ENCODE assay signal across 1 cellular context in the genomic region with DNA sequence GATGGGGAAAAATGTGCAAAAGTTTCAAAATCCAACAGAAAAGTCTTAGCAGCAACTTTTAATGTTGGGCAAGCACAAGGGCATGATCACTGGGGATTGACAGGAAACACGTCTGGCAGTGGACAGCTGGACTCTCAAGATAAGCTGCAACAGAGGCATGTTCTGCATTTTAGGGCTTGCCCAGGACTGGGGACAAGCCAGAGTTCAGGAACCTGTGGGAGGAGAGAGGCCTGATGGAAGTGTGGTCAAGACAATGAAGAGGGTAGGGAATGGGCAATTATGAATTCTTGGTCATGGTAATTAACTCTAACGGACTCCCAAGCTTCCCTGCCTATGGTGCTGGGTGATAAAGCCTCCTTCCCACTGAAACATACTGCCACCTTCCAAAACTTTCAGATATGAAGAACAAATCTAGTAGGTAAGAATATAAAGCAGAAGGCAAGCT.
TF ChIP-seq lines count a peak whose summit lies in the region.

No MANE protein-coding gene starts in this region.

TF ChIP-seq in K562, 482 proteins besides CTCF, POLR2A, EP300 and RAD21 (continued from another document and continues in another):
- TF ChIP-seq NCOA1 (IDR thresholded peaks at IDR 0.05; ENCODE audit: low read depth): peak; percentile 81
- TF ChIP-seq ZNF695 (CRISPR knock-in tag; IDR thresholded peaks at IDR 0.05): no peak
- no peak for TF ChIP-seq NCOA4 (IDR thresholded peaks at IDR 0.05; ENCODE audit: partially characterized antibody)
- TF ChIP-seq SNIP1 (IDR thresholded peaks at IDR 0.05; ENCODE audit: low read depth): no peak
- TF ChIP-seq, protein P1, sequence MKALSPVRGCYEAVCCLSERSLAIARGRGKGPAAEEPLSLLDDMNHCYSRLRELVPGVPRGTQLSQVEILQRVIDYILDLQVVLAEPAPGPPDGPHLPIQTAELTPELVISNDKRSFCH (CRISPR knock-in tag; IDR thresholded peaks at IDR 0.05): no peak
- TF ChIP-seq, protein P1 (tag; IDR thresholded peaks at IDR 0.05): peak; percentile 73; the same call in 1 of the 2 replicates
- 0 out of 2 replicates have a peak, but pooled peaks have one; percentile 71 for TF ChIP-seq TCF7 (IDR thresholded peaks at IDR 0.05; ENCODE audit: borderline replicate concordance)
- TF ChIP-seq, protein P2, sequence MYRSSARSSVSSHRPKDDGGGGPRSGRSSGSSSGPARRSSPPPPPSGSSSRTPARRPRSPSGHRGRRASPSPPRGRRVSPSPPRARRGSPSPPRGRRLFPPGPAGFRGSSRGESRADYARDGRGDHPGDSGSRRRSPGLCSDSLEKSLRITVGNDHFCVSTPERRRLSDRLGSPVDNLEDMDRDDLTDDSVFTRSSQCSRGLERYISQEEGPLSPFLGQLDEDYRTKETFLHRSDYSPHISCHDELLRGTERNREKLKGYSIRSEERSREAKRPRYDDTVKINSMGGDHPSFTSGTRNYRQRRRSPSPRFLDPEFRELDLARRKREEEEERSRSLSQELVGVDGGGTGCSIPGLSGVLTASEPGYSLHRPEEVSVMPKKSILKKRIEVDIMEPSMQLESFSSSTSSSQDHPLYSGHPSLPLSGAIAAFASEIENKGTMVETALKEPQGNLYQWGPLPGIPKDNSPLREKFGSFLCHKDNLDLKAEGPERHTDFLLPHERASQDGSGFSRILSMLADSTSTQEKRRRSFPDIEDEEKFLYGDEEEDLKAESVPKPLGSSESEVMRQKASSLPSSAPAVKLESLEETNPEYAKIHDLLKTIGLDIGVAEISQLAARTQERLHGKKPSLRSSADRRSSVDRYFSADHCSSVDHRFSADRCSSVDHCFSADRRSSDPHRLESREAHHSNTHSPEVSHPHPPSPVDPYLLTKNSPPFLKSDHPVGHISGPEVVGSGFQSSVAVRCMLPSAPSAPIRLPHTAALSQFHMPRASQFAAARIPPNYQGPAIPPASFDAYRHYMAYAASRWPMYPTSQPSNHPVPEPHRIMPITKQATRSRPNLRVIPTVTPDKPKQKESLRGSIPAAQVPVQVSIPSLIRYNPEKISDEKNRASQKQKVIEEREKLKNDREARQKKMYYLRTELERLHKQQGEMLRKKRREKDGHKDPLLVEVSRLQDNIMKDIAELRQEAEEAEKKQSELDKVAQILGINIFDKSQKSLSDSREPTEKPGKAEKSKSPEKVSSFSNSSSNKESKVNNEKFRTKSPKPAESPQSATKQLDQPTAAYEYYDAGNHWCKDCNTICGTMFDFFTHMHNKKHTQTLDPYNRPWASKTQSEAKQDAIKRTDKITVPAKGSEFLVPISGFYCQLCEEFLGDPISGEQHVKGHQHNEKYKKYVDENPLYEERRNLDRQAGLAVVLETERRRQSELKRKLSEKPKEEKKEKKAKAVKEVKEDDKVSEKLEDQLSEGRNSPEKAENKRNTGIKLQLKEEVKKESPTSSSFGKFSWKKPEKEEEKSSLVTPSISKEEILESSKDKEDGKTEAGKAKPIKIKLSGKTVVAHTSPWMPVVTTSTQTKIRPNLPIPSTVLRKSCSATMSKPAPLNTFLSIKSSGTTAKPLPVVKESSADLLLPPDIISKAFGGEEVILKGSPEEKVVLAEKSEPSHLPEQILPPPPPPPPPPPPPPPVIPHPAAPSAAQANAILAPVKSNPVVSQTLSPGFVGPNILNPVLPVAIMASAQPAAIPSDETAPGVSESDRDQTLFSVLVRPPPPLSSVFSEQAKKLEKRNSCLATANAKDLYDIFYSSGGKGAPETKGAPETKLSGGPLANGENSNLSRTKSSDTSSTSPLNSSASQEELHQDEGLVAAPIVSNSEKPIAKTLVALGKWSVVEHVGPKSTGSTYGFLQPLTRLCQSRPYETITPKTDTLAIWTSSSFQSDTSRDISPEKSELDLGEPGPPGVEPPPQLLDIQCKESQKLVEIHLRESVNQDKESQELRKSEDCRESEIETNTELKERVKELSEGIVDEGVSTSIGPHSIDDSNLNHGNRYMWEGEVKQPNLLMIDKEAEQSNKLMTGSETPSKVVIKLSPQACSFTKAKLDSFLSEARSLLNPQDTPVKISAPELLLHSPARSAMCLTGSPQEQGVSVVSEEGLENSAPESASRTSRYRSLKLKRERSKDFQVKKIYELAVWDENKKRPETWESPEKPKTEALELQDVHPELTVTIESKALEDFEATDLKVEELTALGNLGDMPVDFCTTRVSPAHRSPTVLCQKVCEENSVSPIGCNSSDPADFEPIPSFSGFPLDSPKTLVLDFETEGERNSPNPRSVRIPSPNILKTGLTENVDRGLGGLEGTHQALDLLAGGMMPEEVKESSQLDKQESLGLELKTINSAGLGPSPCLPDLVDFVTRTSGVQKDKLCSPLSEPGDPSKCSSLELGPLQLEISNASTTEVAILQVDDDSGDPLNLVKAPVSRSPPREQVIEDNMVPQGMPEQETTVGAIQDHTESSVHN (IDR thresholded peaks at IDR 0.05; ENCODE audit: borderline replicate concordance in 1 of 2, low read depth in 1 of 2): no peak
- TF ChIP-seq NCOR1 (IDR thresholded peaks at IDR 0.05): peak; percentile 94
- TF ChIP-seq CXXC5 (CRISPR knock-in tag; IDR thresholded peaks at IDR 0.05): peak; percentile 76
- TF ChIP-seq, protein P3, sequence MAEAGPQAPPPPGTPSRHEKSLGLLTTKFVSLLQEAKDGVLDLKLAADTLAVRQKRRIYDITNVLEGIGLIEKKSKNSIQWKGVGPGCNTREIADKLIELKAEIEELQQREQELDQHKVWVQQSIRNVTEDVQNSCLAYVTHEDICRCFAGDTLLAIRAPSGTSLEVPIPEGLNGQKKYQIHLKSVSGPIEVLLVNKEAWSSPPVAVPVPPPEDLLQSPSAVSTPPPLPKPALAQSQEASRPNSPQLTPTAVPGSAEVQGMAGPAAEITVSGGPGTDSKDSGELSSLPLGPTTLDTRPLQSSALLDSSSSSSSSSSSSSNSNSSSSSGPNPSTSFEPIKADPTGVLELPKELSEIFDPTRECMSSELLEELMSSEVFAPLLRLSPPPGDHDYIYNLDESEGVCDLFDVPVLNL (CRISPR knock-in tag; IDR thresholded peaks at IDR 0.05; ENCODE audit: low read depth): no peak
- peak; percentile 93 for TF ChIP-seq CTBP1 (IDR thresholded peaks at IDR 0.05; ENCODE audit: borderline replicate concordance)
- TF ChIP-seq, protein P4, sequence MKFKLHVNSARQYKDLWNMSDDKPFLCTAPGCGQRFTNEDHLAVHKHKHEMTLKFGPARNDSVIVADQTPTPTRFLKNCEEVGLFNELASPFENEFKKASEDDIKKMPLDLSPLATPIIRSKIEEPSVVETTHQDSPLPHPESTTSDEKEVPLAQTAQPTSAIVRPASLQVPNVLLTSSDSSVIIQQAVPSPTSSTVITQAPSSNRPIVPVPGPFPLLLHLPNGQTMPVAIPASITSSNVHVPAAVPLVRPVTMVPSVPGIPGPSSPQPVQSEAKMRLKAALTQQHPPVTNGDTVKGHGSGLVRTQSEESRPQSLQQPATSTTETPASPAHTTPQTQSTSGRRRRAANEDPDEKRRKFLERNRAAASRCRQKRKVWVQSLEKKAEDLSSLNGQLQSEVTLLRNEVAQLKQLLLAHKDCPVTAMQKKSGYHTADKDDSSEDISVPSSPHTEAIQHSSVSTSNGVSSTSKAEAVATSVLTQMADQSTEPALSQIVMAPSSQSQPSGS (CRISPR knock-in tag; IDR thresholded peaks at IDR 0.05): no peak
- 0 out of 2 replicates have a peak, but pooled peaks have one; percentile 30 for TF ChIP-seq BCOR (IDR thresholded peaks at IDR 0.05)
- no peak for TF ChIP-seq SIX5 (IDR thresholded peaks at IDR 0.05; ENCODE audit: borderline replicate concordance in 1 of 2, insufficient read depth in 1 of 2, low read depth in 1 of 2, low read length in 2 of 2)
- TF ChIP-seq MCM3 (IDR thresholded peaks at IDR 0.05): no peak
- TF ChIP-seq MTA1 (IDR thresholded peaks at IDR 0.05; ENCODE audit: borderline replicate concordance): peak; percentile 76
- no peak for TF ChIP-seq PHF8 (IDR thresholded peaks at IDR 0.05; ENCODE audit: borderline replicate concordance, low read length)
- TF ChIP-seq ZBED1 (IDR thresholded peaks at IDR 0.05): 0 out of 2 replicates have a peak, but pooled peaks have one; percentile 64
- TF ChIP-seq XRCC3 (IDR thresholded peaks at IDR 0.05): no peak
- no peak for TF ChIP-seq SP2 (IDR thresholded peaks at IDR 0.05; ENCODE audit: extremely low read depth, low read depth, low read length, poor library complexity, severe bottlenecking)
- no peak for TF ChIP-seq ZNF274 (IDR thresholded peaks at IDR 0.05; ENCODE audit: borderline replicate concordance, low read depth, low read length)
- no peak for TF ChIP-seq BRF1 (IDR thresholded peaks at IDR 0.05; ENCODE audit: borderline replicate concordance, extremely low read depth, insufficient read length)
- no peak for TF ChIP-seq ZNF184 (CRISPR knock-in tag; IDR thresholded peaks at IDR 0.05)
- TF ChIP-seq ZNF134 (CRISPR knock-in tag; conservative IDR thresholded peaks at IDR 0.05): no peak
- TF ChIP-seq MYC (IDR thresholded peaks at IDR 0.05; ENCODE audit: low read depth, low read length): peak; percentile 80; the same call in 1 of the 2 replicates
- TF ChIP-seq MYC (CRISPR knock-in tag; IDR thresholded peaks at IDR 0.05; ENCODE audit: borderline replicate concordance, low read depth): no peak
- TF ChIP-seq PRPF4 (IDR thresholded peaks at IDR 0.05; ENCODE audit: insufficient read depth, low read depth, low read length, poor library complexity, severe bottlenecking): no peak
- 0 out of 2 replicates have a peak, but pooled peaks have one; percentile 58 for TF ChIP-seq HDAC8 (tag; IDR thresholded peaks at IDR 0.05)
- TF ChIP-seq POLR2AphosphoS5 (IDR thresholded peaks at IDR 0.05; ENCODE audit: control insufficient read depth, insufficient read depth, low read depth, low read length): peak; percentile 93
- TF ChIP-seq ZNF384 (IDR thresholded peaks at IDR 0.05; ENCODE audit: low read depth, low read length): no peak
- TF ChIP-seq, protein P5, sequence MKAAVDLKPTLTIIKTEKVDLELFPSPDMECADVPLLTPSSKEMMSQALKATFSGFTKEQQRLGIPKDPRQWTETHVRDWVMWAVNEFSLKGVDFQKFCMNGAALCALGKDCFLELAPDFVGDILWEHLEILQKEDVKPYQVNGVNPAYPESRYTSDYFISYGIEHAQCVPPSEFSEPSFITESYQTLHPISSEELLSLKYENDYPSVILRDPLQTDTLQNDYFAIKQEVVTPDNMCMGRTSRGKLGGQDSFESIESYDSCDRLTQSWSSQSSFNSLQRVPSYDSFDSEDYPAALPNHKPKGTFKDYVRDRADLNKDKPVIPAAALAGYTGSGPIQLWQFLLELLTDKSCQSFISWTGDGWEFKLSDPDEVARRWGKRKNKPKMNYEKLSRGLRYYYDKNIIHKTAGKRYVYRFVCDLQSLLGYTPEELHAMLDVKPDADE (conservative IDR thresholded peaks at IDR 0.05; ENCODE audit: control insufficient read depth, low read depth, low read length): peak; percentile 66; the same call in 1 of the 2 replicates
- TF ChIP-seq RBM34 (IDR thresholded peaks at IDR 0.05; ENCODE audit: borderline replicate concordance, insufficient read depth, low read length): no peak
- TF ChIP-seq TSC22D4 (tag; IDR thresholded peaks at IDR 0.05): no peak
- TF ChIP-seq SRF (CRISPR knock-in tag; IDR thresholded peaks at IDR 0.05): 0 out of 4 replicates have a peak, but pooled peaks of 1 of the 2 experiments have one; percentile 47
- TF ChIP-seq PYGO2 (tag; IDR thresholded peaks at IDR 0.05): no peak
- no peak for TF ChIP-seq ZNF57 (CRISPR knock-in tag; IDR thresholded peaks at IDR 0.05)
- TF ChIP-seq, protein P6, sequence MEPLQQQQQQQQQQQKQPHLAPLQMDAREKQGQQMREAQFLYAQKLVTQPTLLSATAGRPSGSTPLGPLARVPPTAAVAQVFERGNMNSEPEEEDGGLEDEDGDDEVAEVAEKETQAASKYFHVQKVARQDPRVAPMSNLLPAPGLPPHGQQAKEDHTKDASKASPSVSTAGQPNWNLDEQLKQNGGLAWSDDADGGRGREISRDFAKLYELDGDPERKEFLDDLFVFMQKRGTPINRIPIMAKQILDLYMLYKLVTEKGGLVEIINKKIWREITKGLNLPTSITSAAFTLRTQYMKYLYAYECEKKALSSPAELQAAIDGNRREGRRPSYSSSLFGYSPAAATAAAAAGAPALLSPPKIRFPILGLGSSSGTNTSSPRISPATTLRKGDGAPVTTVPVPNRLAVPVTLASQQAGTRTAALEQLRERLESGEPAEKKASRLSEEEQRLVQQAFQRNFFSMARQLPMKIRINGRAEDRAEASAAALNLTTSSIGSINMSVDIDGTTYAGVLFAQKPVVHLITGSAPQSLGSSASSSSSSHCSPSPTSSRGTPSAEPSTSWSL (CRISPR knock-in tag; IDR thresholded peaks at IDR 0.05; ENCODE audit: borderline replicate concordance): no peak
- TF ChIP-seq ZZZ3 (IDR thresholded peaks at IDR 0.05): no peak
- no peak for TF ChIP-seq GTF2A2 (tag; IDR thresholded peaks at IDR 0.05)
- TF ChIP-seq, protein P7, sequence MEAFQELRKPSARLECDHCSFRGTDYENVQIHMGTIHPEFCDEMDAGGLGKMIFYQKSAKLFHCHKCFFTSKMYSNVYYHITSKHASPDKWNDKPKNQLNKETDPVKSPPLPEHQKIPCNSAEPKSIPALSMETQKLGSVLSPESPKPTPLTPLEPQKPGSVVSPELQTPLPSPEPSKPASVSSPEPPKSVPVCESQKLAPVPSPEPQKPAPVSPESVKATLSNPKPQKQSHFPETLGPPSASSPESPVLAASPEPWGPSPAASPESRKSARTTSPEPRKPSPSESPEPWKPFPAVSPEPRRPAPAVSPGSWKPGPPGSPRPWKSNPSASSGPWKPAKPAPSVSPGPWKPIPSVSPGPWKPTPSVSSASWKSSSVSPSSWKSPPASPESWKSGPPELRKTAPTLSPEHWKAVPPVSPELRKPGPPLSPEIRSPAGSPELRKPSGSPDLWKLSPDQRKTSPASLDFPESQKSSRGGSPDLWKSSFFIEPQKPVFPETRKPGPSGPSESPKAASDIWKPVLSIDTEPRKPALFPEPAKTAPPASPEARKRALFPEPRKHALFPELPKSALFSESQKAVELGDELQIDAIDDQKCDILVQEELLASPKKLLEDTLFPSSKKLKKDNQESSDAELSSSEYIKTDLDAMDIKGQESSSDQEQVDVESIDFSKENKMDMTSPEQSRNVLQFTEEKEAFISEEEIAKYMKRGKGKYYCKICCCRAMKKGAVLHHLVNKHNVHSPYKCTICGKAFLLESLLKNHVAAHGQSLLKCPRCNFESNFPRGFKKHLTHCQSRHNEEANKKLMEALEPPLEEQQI (IDR thresholded peaks at IDR 0.05): peak; percentile 90
- peak; percentile 94 for TF ChIP-seq RNF2 (IDR thresholded peaks at IDR 0.05)
- no peak for TF ChIP-seq WHSC1 (IDR thresholded peaks at IDR 0.05; ENCODE audit: low read length)
- TF ChIP-seq CSDE1 (IDR thresholded peaks at IDR 0.05): no peak
- TF ChIP-seq TARDBP (IDR thresholded peaks at IDR 0.05): no peak
- no peak for TF ChIP-seq HOXB6 (CRISPR knock-in tag; IDR thresholded peaks at IDR 0.05; ENCODE audit: borderline replicate concordance)
- no peak for TF ChIP-seq ZNF165 (CRISPR knock-in tag; IDR thresholded peaks at IDR 0.05; ENCODE audit: borderline replicate concordance)
- no peak for TF ChIP-seq ZC3H8 (IDR thresholded peaks at IDR 0.05)
- TF ChIP-seq, protein P8, sequence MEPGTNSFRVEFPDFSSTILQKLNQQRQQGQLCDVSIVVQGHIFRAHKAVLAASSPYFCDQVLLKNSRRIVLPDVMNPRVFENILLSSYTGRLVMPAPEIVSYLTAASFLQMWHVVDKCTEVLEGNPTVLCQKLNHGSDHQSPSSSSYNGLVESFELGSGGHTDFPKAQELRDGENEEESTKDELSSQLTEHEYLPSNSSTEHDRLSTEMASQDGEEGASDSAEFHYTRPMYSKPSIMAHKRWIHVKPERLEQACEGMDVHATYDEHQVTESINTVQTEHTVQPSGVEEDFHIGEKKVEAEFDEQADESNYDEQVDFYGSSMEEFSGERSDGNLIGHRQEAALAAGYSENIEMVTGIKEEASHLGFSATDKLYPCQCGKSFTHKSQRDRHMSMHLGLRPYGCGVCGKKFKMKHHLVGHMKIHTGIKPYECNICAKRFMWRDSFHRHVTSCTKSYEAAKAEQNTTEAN (CRISPR knock-in tag; IDR thresholded peaks at IDR 0.05): no peak
- TF ChIP-seq ARNT (IDR thresholded peaks at IDR 0.05): peak; percentile 68 to 87; a peak in 3 of 4 replicates
- peak; percentile 70 for TF ChIP-seq ZEB2 (IDR thresholded peaks at IDR 0.05)
